Comparison of ENCODE assay signal across 21 cellular contexts in the genomic region with DNA sequence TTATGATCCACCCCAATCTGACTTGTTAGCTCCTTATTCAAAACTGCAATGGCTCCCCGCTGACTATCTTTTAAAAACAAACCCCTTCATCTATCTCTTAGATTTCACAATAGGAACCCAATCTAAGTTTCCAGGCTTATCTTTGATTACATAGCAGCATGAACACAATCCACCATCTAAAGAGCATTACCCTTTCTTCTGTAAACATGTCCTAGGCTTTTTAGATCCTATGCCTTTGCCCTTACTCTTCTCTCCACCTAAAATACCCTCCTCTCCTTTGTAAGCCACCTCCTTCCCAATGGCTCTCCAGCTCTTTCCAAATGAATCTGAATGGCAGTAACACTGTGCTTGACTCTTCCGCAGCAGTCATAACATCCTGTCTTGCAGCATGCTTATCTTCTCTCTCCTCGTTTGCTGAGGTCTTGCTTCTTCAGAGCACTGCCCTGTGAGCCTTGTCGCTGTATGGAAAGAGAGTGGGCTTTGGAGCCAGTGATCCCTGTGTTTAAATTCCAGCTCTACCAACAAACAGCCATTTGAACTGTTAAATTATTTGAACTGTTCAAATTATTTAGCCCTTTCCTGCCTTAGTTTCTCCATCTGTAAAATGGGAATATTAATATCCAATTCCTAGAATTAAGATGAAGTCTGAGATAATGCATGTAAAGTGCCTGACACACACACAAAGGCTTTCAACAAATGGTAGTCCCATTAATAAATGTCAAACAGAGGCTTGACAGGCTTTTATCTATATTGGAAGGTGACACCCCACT.
"Had no signal": no experiment of that assay in that cellular context is flagged by ENCODE, and none has a peak within 500 bp of the region (broad histone marks: within the 10 kb centered on the region; RNA-seq: fewer than 3 reads in every experiment).

No MANE protein-coding gene starts in this region.

- DNase-seq: activated CD4-positive, alpha-beta T cell treated with anti-CD3 and anti-CD28 coated beads for 1 hour; activated CD4-positive, alpha-beta T cell treated with anti-CD3 and anti-CD28 coated beads, Interleukin-2, amount 50 U/mL, for 1 hour; activated naive CD4-positive, alpha-beta T cell treated with Interleukin-2 at 50 U/mL for 16 hours; activated naive CD8-positive, alpha-beta T cell treated with anti-CD3 and anti-CD28 coated beads, Interleukin-2, amount 10 ng/mL, durations not matched to agents 7 days and 5 days; activated T-cell treated with anti-CD3 and anti-CD28 coated beads, Interleukin-2, amount 50 U/mL, for 24 hours; cerebellar nuclear complex; foreskin fibroblast; immature natural killer cell; kidney glomerular epithelial cell; left ventricle myocardium superior; mucosa of descending colon; occipital lobe; spleen; stimulated activated CD4-positive, alpha-beta T cell treated with anti-CD3 and anti-CD28 coated beads, Interleukin-4, amount 100 ng/mL, for 1 hour; stimulated activated naive CD4-positive, alpha-beta T cell treated with Interleukin-2 at 50 U/mL for 16 hours; SW 1271; T-helper 17 cell had no signal

- H3K27me3 ChIP-seq: spleen, vagina had no signal

- H3K4me3 ChIP-seq: coronary artery, mucosa of descending colon, spleen, thoracic aorta, vagina had no signal

- H3K9me3 ChIP-seq: mucosa of descending colon, spleen, thoracic aorta, vagina had no signal

- H3K4me1 ChIP-seq: vagina had no signal

- H3K27ac ChIP-seq: coronary artery, epithelial cell of prostate, spleen, thoracic aorta, vagina had no signal

- H3K36me3 ChIP-seq: spleen, thoracic aorta, vagina had no signal

- ATAC-seq: left ventricle myocardium superior, mucosa of descending colon, T-helper 17 cell had no signal
